ENCODE assay signal across 1 cellular context in the genomic region with DNA sequence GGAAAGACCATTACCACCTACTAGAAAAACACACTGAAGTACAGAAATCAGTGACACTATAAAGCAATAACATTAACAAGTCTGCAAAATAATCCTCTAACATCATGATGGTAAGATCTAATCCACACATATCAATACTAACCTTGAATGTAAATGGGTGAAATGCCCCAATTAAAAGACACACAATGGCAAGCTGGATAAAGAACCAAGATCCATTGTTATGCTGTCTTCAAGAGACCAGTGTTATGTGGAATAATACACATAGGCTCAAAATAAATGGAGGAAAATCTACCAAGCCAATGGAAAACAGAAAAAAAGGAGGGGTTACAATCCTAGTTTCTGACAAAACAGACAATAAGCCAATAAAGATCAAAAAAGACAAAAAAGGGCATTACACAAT.
TF ChIP-seq lines count a peak whose summit lies in the region.

No MANE protein-coding gene starts in this region.

TF ChIP-seq in GM12878, 131 proteins besides CTCF, POLR2A, EP300 and RAD21:
- TF ChIP-seq, protein P1, sequence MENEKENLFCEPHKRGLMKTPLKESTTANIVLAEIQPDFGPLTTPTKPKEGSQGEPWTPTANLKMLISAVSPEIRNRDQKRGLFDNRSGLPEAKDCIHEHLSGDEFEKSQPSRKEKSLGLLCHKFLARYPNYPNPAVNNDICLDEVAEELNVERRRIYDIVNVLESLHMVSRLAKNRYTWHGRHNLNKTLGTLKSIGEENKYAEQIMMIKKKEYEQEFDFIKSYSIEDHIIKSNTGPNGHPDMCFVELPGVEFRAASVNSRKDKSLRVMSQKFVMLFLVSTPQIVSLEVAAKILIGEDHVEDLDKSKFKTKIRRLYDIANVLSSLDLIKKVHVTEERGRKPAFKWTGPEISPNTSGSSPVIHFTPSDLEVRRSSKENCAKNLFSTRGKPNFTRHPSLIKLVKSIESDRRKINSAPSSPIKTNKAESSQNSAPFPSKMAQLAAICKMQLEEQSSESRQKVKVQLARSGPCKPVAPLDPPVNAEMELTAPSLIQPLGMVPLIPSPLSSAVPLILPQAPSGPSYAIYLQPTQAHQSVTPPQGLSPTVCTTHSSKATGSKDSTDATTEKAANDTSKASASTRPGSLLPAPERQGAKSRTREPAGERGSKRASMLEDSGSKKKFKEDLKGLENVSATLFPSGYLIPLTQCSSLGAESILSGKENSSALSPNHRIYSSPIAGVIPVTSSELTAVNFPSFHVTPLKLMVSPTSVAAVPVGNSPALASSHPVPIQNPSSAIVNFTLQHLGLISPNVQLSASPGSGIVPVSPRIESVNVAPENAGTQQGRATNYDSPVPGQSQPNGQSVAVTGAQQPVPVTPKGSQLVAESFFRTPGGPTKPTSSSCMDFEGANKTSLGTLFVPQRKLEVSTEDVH (IDR thresholded peaks at IDR 0.05; ENCODE audit: low read depth, partially characterized antibody), result no peak
- no peak for TF ChIP-seq GATAD2B (conservative IDR thresholded peaks at IDR 0.05; ENCODE audit: low read depth)
- no peak for TF ChIP-seq NFYA (IDR thresholded peaks at IDR 0.05; ENCODE audit: borderline replicate concordance, low read depth, low read length)
- no peak for TF ChIP-seq YY1 (IDR thresholded peaks at IDR 0.05; ENCODE audit: low read depth, low read length)
- TF ChIP-seq CBX5 (IDR thresholded peaks at IDR 0.05; ENCODE audit: low read depth), result 0 out of 2 replicates have a peak, but pooled peaks have one; percentile 65
- TF ChIP-seq, protein P2, sequence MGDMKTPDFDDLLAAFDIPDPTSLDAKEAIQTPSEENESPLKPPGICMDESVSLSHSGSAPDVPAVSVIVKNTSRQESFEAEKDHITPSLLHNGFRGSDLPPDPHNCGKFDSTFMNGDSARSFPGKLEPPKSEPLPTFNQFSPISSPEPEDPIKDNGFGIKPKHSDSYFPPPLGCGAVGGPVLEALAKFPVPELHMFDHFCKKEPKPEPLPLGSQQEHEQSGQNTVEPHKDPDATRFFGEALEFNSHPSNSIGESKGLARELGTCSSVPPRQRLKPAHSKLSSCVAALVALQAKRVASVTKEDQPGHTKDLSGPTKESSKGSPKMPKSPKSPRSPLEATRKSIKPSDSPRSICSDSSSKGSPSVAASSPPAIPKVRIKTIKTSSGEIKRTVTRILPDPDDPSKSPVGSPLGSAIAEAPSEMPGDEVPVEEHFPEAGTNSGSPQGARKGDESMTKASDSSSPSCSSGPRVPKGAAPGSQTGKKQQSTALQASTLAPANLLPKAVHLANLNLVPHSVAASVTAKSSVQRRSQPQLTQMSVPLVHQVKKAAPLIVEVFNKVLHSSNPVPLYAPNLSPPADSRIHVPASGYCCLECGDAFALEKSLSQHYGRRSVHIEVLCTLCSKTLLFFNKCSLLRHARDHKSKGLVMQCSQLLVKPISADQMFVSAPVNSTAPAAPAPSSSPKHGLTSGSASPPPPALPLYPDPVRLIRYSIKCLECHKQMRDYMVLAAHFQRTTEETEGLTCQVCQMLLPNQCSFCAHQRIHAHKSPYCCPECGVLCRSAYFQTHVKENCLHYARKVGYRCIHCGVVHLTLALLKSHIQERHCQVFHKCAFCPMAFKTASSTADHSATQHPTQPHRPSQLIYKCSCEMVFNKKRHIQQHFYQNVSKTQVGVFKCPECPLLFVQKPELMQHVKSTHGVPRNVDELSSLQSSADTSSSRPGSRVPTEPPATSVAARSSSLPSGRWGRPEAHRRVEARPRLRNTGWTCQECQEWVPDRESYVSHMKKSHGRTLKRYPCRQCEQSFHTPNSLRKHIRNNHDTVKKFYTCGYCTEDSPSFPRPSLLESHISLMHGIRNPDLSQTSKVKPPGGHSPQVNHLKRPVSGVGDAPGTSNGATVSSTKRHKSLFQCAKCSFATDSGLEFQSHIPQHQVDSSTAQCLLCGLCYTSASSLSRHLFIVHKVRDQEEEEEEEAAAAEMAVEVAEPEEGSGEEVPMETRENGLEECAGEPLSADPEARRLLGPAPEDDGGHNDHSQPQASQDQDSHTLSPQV (IDR thresholded peaks at IDR 0.05), result no peak
